ENCODE assay signal across 21 cellular contexts in the genomic region with DNA sequence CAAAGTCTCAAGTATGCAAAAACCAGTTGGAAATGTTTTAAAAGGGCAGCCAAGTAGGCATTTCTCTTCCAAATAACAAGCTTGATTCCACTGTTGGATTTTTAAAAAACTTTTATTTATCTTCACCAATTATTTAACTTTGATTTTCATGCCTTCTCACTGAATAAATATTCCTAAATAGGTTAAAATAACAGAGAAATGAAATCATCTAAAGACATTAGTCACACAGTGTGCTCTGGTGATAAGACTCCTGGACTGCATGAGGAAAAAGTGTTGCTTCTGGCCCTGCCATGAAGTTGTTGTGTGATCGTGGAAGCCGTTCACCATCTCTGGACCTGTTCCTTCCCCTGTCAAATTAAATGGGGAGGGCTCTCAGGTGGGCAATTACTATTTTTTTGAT. TPM values are rescaled to one million over a fixed set of nuclear protein-coding genes. Genes with fewer than 3 reads are reported as not detected.
DNase-seq lines count a peak whose midpoint lies in the region; ATAC-seq and TF ChIP-seq lines count a peak whose summit lies in the region.
"Had no signal": no experiment of that assay in that cellular context is flagged by ENCODE, and none has a peak within 500 bp of the region (broad histone marks: within the 10 kb centered on the region; RNA-seq: fewer than 3 reads in every experiment).

No MANE protein-coding gene starts in this region.

- H3K79me2 ChIP-seq in smooth muscle cell (ENCODE audit: low read depth): no peaks in the 10 kb centered on the region

- TF ChIP-seq CTCF in chondrocyte (IDR thresholded peaks at IDR 0.05): no peak
- TF ChIP-seq CTCF in left lung (IDR thresholded peaks at IDR 0.05): no peak
- no peak for TF ChIP-seq CTCF in smooth muscle cell (IDR thresholded peaks at IDR 0.05; ENCODE audit: borderline replicate concordance, insufficient read depth, poor library complexity, severe bottlenecking)
- no peak for TF ChIP-seq CTCF in activated CD8-positive, alpha-beta T cell treated with anti-CD3 and anti-CD28 coated beads for 36 hours (IDR thresholded peaks at IDR 0.05)

- H3F3A ChIP-seq in smooth muscle cell (ENCODE audit: low read depth): no peaks in the 10 kb centered on the region

- CTCF ChIA-PET in CD8-positive, alpha-beta memory T cell (lab: Charles Lee): no interaction called here
- CTCF ChIA-PET in activated CD8-positive, alpha-beta T cell treated with anti-CD3 and anti-CD28 coated beads for 36 hours (lab: Charles Lee): interaction anchor here (1.3 kb wide), 1 partner anchor 10 kb away, joined by 4 read pairs; no protein-coding TSS in a partner anchor

- H3K36me3 ChIP-seq in left lung: no peaks in the 10 kb centered on the region
- H3K36me3 ChIP-seq in CD8-positive, alpha-beta memory T cell (ENCODE audit: insufficient read depth, low read length): no peaks in the 10 kb centered on the region
- no peaks in the 10 kb centered on the region for H3K36me3 ChIP-seq in smooth muscle cell (ENCODE audit: low read depth)
- H3K36me3 ChIP-seq: neural progenitor cell, tibial nerve had no signal

- no peaks in the 10 kb centered on the region for H4K20me1 ChIP-seq in smooth muscle cell (ENCODE audit: low read depth)

- H3K36me3 Mint-ChIP-seq in chondrocyte (ENCODE audit: low read depth): no peaks in the 10 kb centered on the region
- peaks cover 0 to 10% (median 0%) of the 10 kb centered on the region in 3 donors for H3K36me3 Mint-ChIP-seq in CD8-positive, alpha-beta memory T cell
- no peaks in the 10 kb centered on the region for H3K36me3 Mint-ChIP-seq in activated CD8-positive, alpha-beta T cell treated with anti-CD3 and anti-CD28 coated beads for 36 hours (ENCODE audit: low read depth)
- H3K36me3 Mint-ChIP-seq: CD4-positive, alpha-beta memory T cell; neural progenitor cell; stimulated activated memory B cell treated with anti-CD40 and anti-IgM and Interleukin-4, amounts not matched to agents 10 μg/mL and 1 μg/mL and 100 μg/mL, for 72 hours had no signal

- H3K27me3 ChIP-seq in left lung (no peaks in the 10 kb centered on the region), smooth muscle cell (ENCODE audit: low read depth) (peaks cover 4% of the 10 kb centered on the region)
- no peaks in the 10 kb centered on the region for H3K27me3 ChIP-seq in CD8-positive, alpha-beta memory T cell (ENCODE audit: insufficient read depth, low read length, poor library complexity, severe bottlenecking)
- H3K27me3 ChIP-seq: neural progenitor cell, tibial nerve had no signal

- H3K9me3 ChIP-seq in left lung: peaks cover 0 to 3% of the 10 kb centered on the region in 2 donors
- H3K9me3 ChIP-seq in CD8-positive, alpha-beta memory T cell (ENCODE audit: low read length): no peaks in the 10 kb centered on the region
- no peaks in the 10 kb centered on the region for H3K9me3 ChIP-seq in smooth muscle cell (replicated peaks; ENCODE audit: low read depth)
- H3K9me3 ChIP-seq: tibial nerve had no signal

- H3K27ac Mint-ChIP-seq in chondrocyte (ENCODE audit: unreplicated experiment): peak overlapping the region; percentile 51
- H3K27ac Mint-ChIP-seq in CD8-positive, alpha-beta memory T cell: peak overlapping the region in 1 of 8 donors; percentile 15
- no peak overlapping the region for H3K27ac Mint-ChIP-seq in activated CD8-positive, alpha-beta T cell treated with anti-CD3 and anti-CD28 coated beads for 36 hours
- H3K27ac Mint-ChIP-seq: activated naive CD8-positive, alpha-beta T cell; GM23338; neural progenitor cell; stimulated activated memory B cell treated with anti-CD40 and anti-IgM and Interleukin-4, amounts not matched to agents 10 μg/mL and 1 μg/mL and 100 μg/mL, for 72 hours had no signal

- no peak overlapping the region for H3K9ac ChIP-seq in smooth muscle cell (ENCODE audit: low read depth)
- H3K9ac ChIP-seq: neural progenitor cell had no signal

- no peak overlapping the region for H2AFZ ChIP-seq in smooth muscle cell (ENCODE audit: low read depth)
- H2AFZ ChIP-seq: GM23338, neural progenitor cell had no signal

- H3K27ac ChIP-seq in left lung: no peak overlapping the region
- no peak overlapping the region for H3K27ac ChIP-seq in CD8-positive, alpha-beta memory T cell (ENCODE audit: low read depth, low read length)
- no peak overlapping the region for H3K27ac ChIP-seq in smooth muscle cell (ENCODE audit: low read depth)
- H3K27ac ChIP-seq: neural progenitor cell, tibial nerve had no signal

- H3K4me3 Mint-ChIP-seq in chondrocyte (ENCODE audit: unreplicated experiment): no peak overlapping the region
- no peak overlapping the region for H3K4me3 Mint-ChIP-seq in CD8-positive, alpha-beta memory T cell
- no peak overlapping the region for H3K4me3 Mint-ChIP-seq in activated CD8-positive, alpha-beta T cell treated with anti-CD3 and anti-CD28 coated beads for 36 hours
- H3K4me3 Mint-ChIP-seq: activated naive CD8-positive, alpha-beta T cell; CD4-positive, alpha-beta memory T cell; GM23338; neural progenitor cell; stimulated activated memory B cell treated with anti-CD40 and anti-IgM and Interleukin-4, amounts not matched to agents 10 μg/mL and 1 μg/mL and 100 μg/mL, for 72 hours had no signal

- H3K4me3 ChIP-seq in left lung (no peak overlapping the region), smooth muscle cell (no peak overlapping the region)
- H3K4me3 ChIP-seq in CD8-positive, alpha-beta memory T cell (ENCODE audit: low read length): no peak overlapping the region
- H3K4me3 ChIP-seq: GM23338, neural progenitor cell, tibial nerve had no signal

- intact Hi-C loops in left lung (cut with DNase I): no loop called here
- intact Hi-C loops in activated CD8-positive, alpha-beta T cell treated with anti-CD3 and anti-CD28 coated beads for 36 hours (cut with micrococcal nuclease): no loop called here

- peaks cover 31% of the 10 kb centered on the region for H3K4me1 Mint-ChIP-seq in chondrocyte (ENCODE audit: low read depth)
- H3K4me1 Mint-ChIP-seq in CD8-positive, alpha-beta memory T cell: peaks cover 11 to 20% (median 14%) of the 10 kb centered on the region in 3 donors
- H3K4me1 Mint-ChIP-seq in activated CD8-positive, alpha-beta T cell treated with anti-CD3 and anti-CD28 coated beads for 36 hours (ENCODE audit: low read depth): peaks cover 21% of the 10 kb centered on the region
- H3K4me1 Mint-ChIP-seq: GM23338, neural progenitor cell had no signal

- no peaks in the 10 kb centered on the region for H3K27me3 Mint-ChIP-seq in chondrocyte (ENCODE audit: low read depth)
- peaks cover 0 to 4% of the 10 kb centered on the region in 2 donors for H3K27me3 Mint-ChIP-seq in CD8-positive, alpha-beta memory T cell
- H3K27me3 Mint-ChIP-seq in activated CD8-positive, alpha-beta T cell treated with anti-CD3 and anti-CD28 coated beads for 36 hours: no peaks in the 10 kb centered on the region

- WGBS in smooth muscle cell (ENCODE audit: low lambda C conversion rate): 92% methylated on average over 2 of the region's 2 CpGs

- H3K4me1 ChIP-seq in left lung (no peaks in the 10 kb centered on the region), smooth muscle cell (ENCODE audit: low read depth) (no peaks in the 10 kb centered on the region)
- peaks cover 10% of the 10 kb centered on the region for H3K4me1 ChIP-seq in CD8-positive, alpha-beta memory T cell (ENCODE audit: insufficient read depth, low read length)
- H3K4me1 ChIP-seq: neural progenitor cell had no signal

- peak; percentile 57 for ATAC-seq in left lung
- no peak for ATAC-seq in GM18870 (IDR thresholded peaks at IDR 0.05; ENCODE audit: unreplicated experiment)
- no peak for ATAC-seq in activated CD8-positive, alpha-beta T cell treated with anti-CD3 and anti-CD28 coated beads for 36 hours
- ATAC-seq: GM23338; stimulated activated memory B cell treated with anti-CD40 and anti-IgM and Interleukin-4, amounts not matched to agents 10 μg/mL and 1 μg/mL and 100 μg/mL, for 72 hours had no signal

- no peak overlapping the region for H3K4me2 ChIP-seq in smooth muscle cell
- H3K4me2 ChIP-seq: GM23338, neural progenitor cell had no signal

- peaks cover 12% of the 10 kb centered on the region for H3K9me3 Mint-ChIP-seq in chondrocyte (ENCODE audit: low read depth)
- H3K9me3 Mint-ChIP-seq in CD8-positive, alpha-beta memory T cell: no peaks in the 10 kb centered on the region
- H3K9me3 Mint-ChIP-seq in activated CD8-positive, alpha-beta T cell treated with anti-CD3 and anti-CD28 coated beads for 36 hours: no peaks in the 10 kb centered on the region
- H3K9me3 Mint-ChIP-seq: CD4-positive, alpha-beta memory T cell; GM23338; neural progenitor cell had no signal

- POLR2A ChIA-PET in CD8-positive, alpha-beta memory T cell (lab: Charles Lee): no interaction called here
- POLR2A ChIA-PET in activated CD8-positive, alpha-beta T cell treated with anti-CD3 and anti-CD28 coated beads for 36 hours (lab: Charles Lee): no interaction called here

- DNase-seq in A172 (ENCODE audit: low spot score): peak; percentile 6
- peak; percentile 30 for DNase-seq in LHCN-M2 (ENCODE audit: low read depth)
- no peak for DNase-seq in chondrocyte (ENCODE audit: low spot score)
- no peak for DNase-seq in left lung
- no peak for DNase-seq in CD8-positive, alpha-beta memory T cell
- no peak for DNase-seq in smooth muscle cell (lab: John Stamatoyannopoulos, UW; ENCODE audit: unreplicated experiment)
- DNase-seq in activated CD8-positive, alpha-beta T cell treated with anti-CD3 and anti-CD28 coated beads for 36 hours: no peak
- DNase-seq: activated CD4-positive, alpha-beta T cell treated with anti-CD3 and anti-CD28 coated beads, Interleukin-2, amount 50 U/mL, for 48 hours; activated T-cell treated with anti-CD3 and anti-CD28 coated beads, Interleukin-2, amount 50 U/mL, for 48 hours; CD4-positive, alpha-beta memory T cell; hippocampal formation; midbrain; NCI-H146; RPMI8226 had no signal

RNA-seq across cellular contexts. Expression of gene IGF2R, which starts 33.8 kb away (rescaled TPM):
- total RNA-seq in A172 (2014; rRNA removed; shearing (Covaris generic)): 78.4 and 99.8 TPM in 2 replicates
- total RNA-seq in LHCN-M2 (2014; rRNA removed): 42.5 and 50.5 TPM in 2 replicates
- polyA plus RNA-seq in LHCN-M2 (2012): 48.0 TPM
- total RNA-seq in chondrocyte: 205 to 247 TPM (median 242 TPM) in 3 replicates
- total RNA-seq in left lung: 100 to 1,000 TPM; 141 to 153 TPM
- total RNA-seq in CD8-positive, alpha-beta memory T cell: 10 to 100 TPM; 91.4 to 93.7 TPM
- 27.5 TPM for polyA plus RNA-seq in CD8-positive, alpha-beta memory T cell
- total RNA-seq in smooth muscle cell: 64.5 and 77.4 TPM in 2 replicates
- 43.9 and 44.7 TPM in 2 replicates for polyA plus RNA-seq in smooth muscle cell
- total RNA-seq in activated CD8-positive, alpha-beta T cell treated with anti-CD3 and anti-CD28 coated beads for 36 hours: 10 to 100 TPM; 81.7 to 82.4 TPM

RNA-seq across cellular contexts. Expression of gene MAS1, which starts 44.3 kb away (rescaled TPM):
- not detected in 2 replicates for total RNA-seq in A172 (2014; rRNA removed; shearing (Covaris generic))
- total RNA-seq in LHCN-M2 (2014; rRNA removed): not detected in 2 replicates
- polyA plus RNA-seq in LHCN-M2 (2012): not detected
- not detected in 3 replicates for total RNA-seq in chondrocyte
- total RNA-seq in left lung: under 1 TPM in 1 of 2 donors, not detected in 1; 0.03 TPM
- not detected for total RNA-seq in CD8-positive, alpha-beta memory T cell
- polyA plus RNA-seq in CD8-positive, alpha-beta memory T cell: not detected
- total RNA-seq in smooth muscle cell: not detected in 2 replicates
- polyA plus RNA-seq in smooth muscle cell: not detected in 2 replicates
- not detected for total RNA-seq in activated CD8-positive, alpha-beta T cell treated with anti-CD3 and anti-CD28 coated beads for 36 hours
- total RNA-seq: CD4-positive, alpha-beta memory T cell; renal cortical epithelial cell; tibial nerve had no signal
- polyA plus RNA-seq: CD4-positive, alpha-beta memory T cell; GM23338 had no signal

Comparison
In these comparisons a context has a peak if more than half of its experiments do, and no peak if none do; other contexts are left out.
1. DNase-seq: peak in A172 (single experiment) and LHCN-M2 (single experiment); none in chondrocyte (single experiment), left lung (0 of 2), CD8-positive, alpha-beta memory T cell (0 of 5), smooth muscle cell (single experiment) and activated CD8-positive, alpha-beta T cell treated with anti-CD3 and anti-CD28 coated beads for 36 hours (single experiment).